1 cellular context compared by ENCODE assay signal in the genomic region with DNA sequence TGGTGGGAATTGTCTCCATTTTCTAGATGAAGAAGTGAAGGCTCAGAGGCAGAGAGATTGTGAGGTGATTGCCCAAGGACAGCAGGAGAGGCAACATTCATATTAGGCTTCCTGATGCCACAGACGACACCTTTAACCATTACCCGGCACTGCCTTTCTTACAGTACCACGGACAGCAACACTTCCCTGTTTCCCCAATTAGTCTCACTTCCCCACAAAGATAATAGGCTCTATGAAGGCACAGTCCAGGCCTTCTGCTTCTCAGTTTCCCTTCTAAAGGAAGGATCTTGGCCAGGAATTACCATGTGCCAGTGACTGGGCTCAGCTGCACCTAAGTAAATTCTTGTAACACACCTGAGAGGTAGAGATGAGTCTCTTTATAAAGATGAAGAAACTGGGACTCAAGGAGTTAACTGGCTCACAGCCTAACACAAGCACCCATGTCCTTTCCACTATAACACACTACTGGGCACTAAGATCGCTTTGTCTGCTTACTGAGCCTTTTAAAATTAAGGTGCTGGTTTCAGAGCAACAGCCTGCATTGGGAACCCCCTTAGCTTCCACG.
TF ChIP-seq lines count a peak whose summit lies in the region.

No MANE protein-coding gene starts in this region.

TF ChIP-seq in GM23338, 12 proteins besides CTCF, POLR2A, EP300 and RAD21 (continued from another document):
- TF ChIP-seq ZNF462 (CRISPR knock-in tag; IDR thresholded peaks at IDR 0.05) (no peak), STAT1 (IDR thresholded peaks at IDR 0.05; ENCODE audit: unreplicated experiment) (no peak), POLR2AphosphoS5 (IDR thresholded peaks at IDR 0.05; ENCODE audit: low read depth) (no peak), NANOG (IDR thresholded peaks at IDR 0.05; ENCODE audit: borderline replicate concordance) (no peak), ZNF331 (CRISPR knock-in tag; IDR thresholded peaks at IDR 0.05; ENCODE audit: low read depth) (no peak)
- TF ChIP-seq, protein P1, sequence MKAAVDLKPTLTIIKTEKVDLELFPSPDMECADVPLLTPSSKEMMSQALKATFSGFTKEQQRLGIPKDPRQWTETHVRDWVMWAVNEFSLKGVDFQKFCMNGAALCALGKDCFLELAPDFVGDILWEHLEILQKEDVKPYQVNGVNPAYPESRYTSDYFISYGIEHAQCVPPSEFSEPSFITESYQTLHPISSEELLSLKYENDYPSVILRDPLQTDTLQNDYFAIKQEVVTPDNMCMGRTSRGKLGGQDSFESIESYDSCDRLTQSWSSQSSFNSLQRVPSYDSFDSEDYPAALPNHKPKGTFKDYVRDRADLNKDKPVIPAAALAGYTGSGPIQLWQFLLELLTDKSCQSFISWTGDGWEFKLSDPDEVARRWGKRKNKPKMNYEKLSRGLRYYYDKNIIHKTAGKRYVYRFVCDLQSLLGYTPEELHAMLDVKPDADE (IDR thresholded peaks at IDR 0.05) = no peak
TF ChIP-seq in GM23338: peak in this region for 1.
